29 cellular contexts compared by ENCODE assay signal in the genomic region with DNA sequence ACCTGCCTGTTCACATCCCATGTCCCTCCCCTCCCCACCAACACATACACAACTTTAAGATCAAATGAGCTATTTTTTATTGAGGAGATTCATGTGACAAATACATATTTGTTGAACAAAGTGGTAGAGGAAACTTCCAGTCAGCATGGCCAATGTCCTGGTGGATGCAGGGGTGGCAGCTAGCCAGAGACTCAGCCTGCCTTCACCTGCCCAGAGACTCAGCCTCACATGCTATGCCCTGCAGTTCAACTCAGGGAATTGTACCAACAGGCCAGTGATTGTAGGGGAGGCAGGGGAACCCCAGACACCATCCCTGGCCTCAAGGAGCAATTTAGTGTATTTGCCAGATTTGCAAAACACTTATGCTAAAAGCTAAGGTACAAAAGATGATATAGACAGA.
"Had no signal": no experiment of that assay in that cellular context is flagged by ENCODE, and none has a peak within 500 bp of the region (broad histone marks: within the 10 kb centered on the region; RNA-seq: fewer than 3 reads in every experiment).

No MANE protein-coding gene starts in this region.

- H3K36me3 ChIP-seq: ascending aorta, breast epithelium, esophagus squamous epithelium had no signal

- DNase-seq: activated CD4-positive, alpha-beta memory T cell treated with anti-CD3 and anti-CD28 coated beads, Interleukin-2, amount 10 ng/mL, durations not matched to agents 7 days and 5 days; activated CD4-positive, alpha-beta T cell treated with anti-CD3 and anti-CD28 coated beads for 36 hours; activated CD4-positive, alpha-beta T cell treated with anti-CD3 and anti-CD28 coated beads, Interleukin-2, amount 10 ng/mL, durations not matched to agents 7 days and 5 days; activated CD4-positive, alpha-beta T cell treated with anti-CD3 and anti-CD28 coated beads, Interleukin-2, amount 50 U/mL, for 4 hours; activated CD4-positive, CD25-positive, alpha-beta regulatory T cell; activated CD4-positive, CD25-positive, alpha-beta regulatory T cell treated with anti-CD3 and anti-CD28 coated beads, Interleukin-2, amount 50 U/mL, for 72 hours; activated CD8-positive, alpha-beta memory T cell treated with anti-CD3 and anti-CD28 coated beads, Interleukin-2, amount 50 U/mL, for 48 hours; activated gamma-delta T cell; activated naive CD4-positive, alpha-beta T cell; activated naive CD4-positive, alpha-beta T cell treated with anti-CD3 and anti-CD28 coated beads, Interleukin-2, amount 10 ng/mL, durations not matched to agents 7 days and 5 days; activated naive CD8-positive, alpha-beta T cell treated with anti-CD3 and anti-CD28 coated beads, Interleukin-2, amount 10 ng/mL, durations not matched to agents 7 days and 5 days; activated T-cell treated with anti-CD3 and anti-CD28 coated beads for 4 hours; activated T-cell treated with anti-CD3 and anti-CD28 coated beads, Interleukin-2, amount 50 U/mL, for 24 hours; activated T-cell treated with anti-CD3 and anti-CD28 coated beads, Interleukin-2, amount 50 U/mL, for 72 hours; dorsolateral prefrontal cortex; effector memory CD4-positive, alpha-beta T cell; endodermal cell; erythroblast; esophagus squamous epithelium; head of caudate nucleus; T-helper 2 cell had no signal

- H3K27ac ChIP-seq: ascending aorta, breast epithelium, coronary artery, dorsolateral prefrontal cortex, esophagus squamous epithelium had no signal

- H3K4me3 Mint-ChIP-seq: activated CD4-positive, alpha-beta memory T cell treated with anti-CD3 and anti-CD28 coated beads, Interleukin-2, amount 10 ng/mL, durations not matched to agents 7 days and 5 days; activated CD4-positive, alpha-beta T cell treated with anti-CD3 and anti-CD28 coated beads for 36 hours; activated CD4-positive, alpha-beta T cell treated with anti-CD3 and anti-CD28 coated beads, Interleukin-2, amount 10 ng/mL, durations not matched to agents 7 days and 5 days; activated naive CD4-positive, alpha-beta T cell treated with anti-CD3 and anti-CD28 coated beads, Interleukin-2, amount 10 ng/mL, durations not matched to agents 7 days and 5 days; activated naive CD8-positive, alpha-beta T cell treated with anti-CD3 and anti-CD28 coated beads, Interleukin-2, amount 10 ng/mL, durations not matched to agents 7 days and 5 days; activated T-cell treated with anti-CD3 and anti-CD28 coated beads, Interleukin-2, amount 50 U/mL, for 24 hours; activated T-cell treated with anti-CD3 and anti-CD28 coated beads, Interleukin-2, amount 50 U/mL, for 72 hours; brain; central memory CD8-positive, alpha-beta T cell; dendritic cell treated with granulocyte-macrophage colony-stimulating factor and Interleukin-4, amounts not matched to agents 40 ng/mL and 50 ng/mL, for 4 days; endodermal cell had no signal

- H3K9me3 ChIP-seq: ascending aorta, breast epithelium, esophagus squamous epithelium had no signal

- H3K4me1 Mint-ChIP-seq: activated CD4-positive, alpha-beta memory T cell treated with anti-CD3 and anti-CD28 coated beads, Interleukin-2, amount 10 ng/mL, durations not matched to agents 7 days and 5 days; activated CD4-positive, alpha-beta T cell treated with anti-CD3 and anti-CD28 coated beads for 36 hours; activated CD4-positive, alpha-beta T cell treated with anti-CD3 and anti-CD28 coated beads, Interleukin-2, amount 10 ng/mL, durations not matched to agents 7 days and 5 days; activated naive CD4-positive, alpha-beta T cell treated with anti-CD3 and anti-CD28 coated beads, Interleukin-2, amount 10 ng/mL, durations not matched to agents 7 days and 5 days; activated naive CD8-positive, alpha-beta T cell treated with anti-CD3 and anti-CD28 coated beads, Interleukin-2, amount 10 ng/mL, durations not matched to agents 7 days and 5 days; central memory CD8-positive, alpha-beta T cell; endodermal cell had no signal

- H3K9me3 Mint-ChIP-seq: activated CD4-positive, alpha-beta memory T cell treated with anti-CD3 and anti-CD28 coated beads, Interleukin-2, amount 10 ng/mL, durations not matched to agents 7 days and 5 days; activated CD4-positive, alpha-beta T cell treated with anti-CD3 and anti-CD28 coated beads, Interleukin-2, amount 10 ng/mL, durations not matched to agents 7 days and 5 days; activated naive CD4-positive, alpha-beta T cell treated with anti-CD3 and anti-CD28 coated beads, Interleukin-2, amount 10 ng/mL, durations not matched to agents 7 days and 5 days; activated naive CD4-positive, alpha-beta T cell treated with anti-CD3 and anti-CD28 coated beads, Interleukin-2, amount 50 U/mL, for 72 hours; activated naive CD8-positive, alpha-beta T cell treated with anti-CD3 and anti-CD28 coated beads, Interleukin-2, amount 10 ng/mL, durations not matched to agents 7 days and 5 days; activated T-cell treated with anti-CD3 and anti-CD28 coated beads, Interleukin-2, amount 50 U/mL, for 24 hours; activated T-cell treated with anti-CD3 and anti-CD28 coated beads, Interleukin-2, amount 50 U/mL, for 72 hours; central memory CD8-positive, alpha-beta T cell; dendritic cell treated with granulocyte-macrophage colony-stimulating factor and Interleukin-4, amounts not matched to agents 40 ng/mL and 50 ng/mL, for 4 days; endodermal cell had no signal

- H3K36me3 Mint-ChIP-seq: activated naive CD4-positive, alpha-beta T cell treated with anti-CD3 and anti-CD28 coated beads, Interleukin-2, amount 10 ng/mL, durations not matched to agents 7 days and 5 days; activated naive CD4-positive, alpha-beta T cell treated with anti-CD3 and anti-CD28 coated beads, Interleukin-2, amount 50 U/mL, for 72 hours; activated naive CD8-positive, alpha-beta T cell treated with anti-CD3 and anti-CD28 coated beads, Interleukin-2, amount 10 ng/mL, durations not matched to agents 7 days and 5 days; brain had no signal

- ATAC-seq: activated CD4-positive, alpha-beta T cell treated with anti-CD3 and anti-CD28 coated beads for 36 hours; activated naive CD4-positive, alpha-beta T cell treated with anti-CD3 and anti-CD28 coated beads, Interleukin-2, amount 50 U/mL, for 72 hours; activated T-cell treated with anti-CD3 and anti-CD28 coated beads, Interleukin-2, amount 50 U/mL, for 72 hours had no signal

- H3K4me3 ChIP-seq: ascending aorta, breast epithelium, coronary artery, dorsolateral prefrontal cortex, esophagus squamous epithelium had no signal

- FAIRE-seq: frontal cortex had no signal

- H3K27me3 Mint-ChIP-seq: activated CD4-positive, alpha-beta T cell treated with anti-CD3 and anti-CD28 coated beads for 36 hours; activated CD4-positive, alpha-beta T cell treated with anti-CD3 and anti-CD28 coated beads, Interleukin-2, amount 10 ng/mL, durations not matched to agents 7 days and 5 days; activated T-cell treated with anti-CD3 and anti-CD28 coated beads, Interleukin-2, amount 50 U/mL, for 24 hours; dendritic cell treated with granulocyte-macrophage colony-stimulating factor and Interleukin-4, amounts not matched to agents 40 ng/mL and 50 ng/mL, for 4 days had no signal

- H3K4me1 ChIP-seq: ascending aorta, breast epithelium, esophagus squamous epithelium had no signal

- H3K27me3 ChIP-seq: ascending aorta, breast epithelium, dorsolateral prefrontal cortex, esophagus squamous epithelium had no signal

- H3K27ac Mint-ChIP-seq: activated CD4-positive, alpha-beta memory T cell treated with anti-CD3 and anti-CD28 coated beads, Interleukin-2, amount 10 ng/mL, durations not matched to agents 7 days and 5 days; activated CD4-positive, alpha-beta T cell treated with anti-CD3 and anti-CD28 coated beads for 36 hours; activated CD4-positive, alpha-beta T cell treated with anti-CD3 and anti-CD28 coated beads, Interleukin-2, amount 10 ng/mL, durations not matched to agents 7 days and 5 days; activated naive CD4-positive, alpha-beta T cell treated with anti-CD3 and anti-CD28 coated beads, Interleukin-2, amount 10 ng/mL, durations not matched to agents 7 days and 5 days; activated naive CD4-positive, alpha-beta T cell treated with anti-CD3 and anti-CD28 coated beads, Interleukin-2, amount 50 U/mL, for 72 hours; activated naive CD8-positive, alpha-beta T cell treated with anti-CD3 and anti-CD28 coated beads, Interleukin-2, amount 10 ng/mL, durations not matched to agents 7 days and 5 days; activated T-cell treated with anti-CD3 and anti-CD28 coated beads, Interleukin-2, amount 50 U/mL, for 24 hours; activated T-cell treated with anti-CD3 and anti-CD28 coated beads, Interleukin-2, amount 50 U/mL, for 72 hours; brain; dendritic cell treated with granulocyte-macrophage colony-stimulating factor and Interleukin-4, amounts not matched to agents 40 ng/mL and 50 ng/mL, for 4 days; endodermal cell had no signal
